17 cellular contexts compared by ENCODE assay signal in the genomic region with DNA sequence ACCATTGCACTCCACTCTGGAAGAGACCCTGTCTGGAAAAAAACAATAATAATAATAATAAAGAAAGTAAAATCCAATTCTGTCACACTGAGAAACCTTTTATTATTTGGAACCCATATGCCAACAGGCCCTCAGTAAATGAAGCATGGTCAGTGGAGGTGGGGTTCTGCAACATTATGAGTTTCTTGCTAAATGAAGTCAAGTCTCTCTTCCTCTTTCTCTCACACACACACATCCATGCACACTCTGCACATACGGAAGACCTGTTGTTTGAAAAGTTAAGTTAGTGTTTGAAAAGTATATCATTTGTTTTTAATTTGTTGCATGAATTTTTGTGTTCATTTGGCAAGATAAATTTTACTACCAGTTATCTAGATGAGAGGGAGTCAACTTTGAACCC. TPM values are rescaled to one million over a fixed set of nuclear protein-coding genes. Genes with fewer than 3 reads are reported as not detected.
DNase-seq lines count a peak whose midpoint lies in the region; ATAC-seq and TF ChIP-seq lines count a peak whose summit lies in the region.
"Had no signal": no experiment of that assay in that cellular context is flagged by ENCODE, and none has a peak within 500 bp of the region (broad histone marks: within the 10 kb centered on the region; RNA-seq: fewer than 3 reads in every experiment).

No MANE protein-coding gene starts in this region.

- H2AFZ ChIP-seq in PC-9, result no peak overlapping the region

- H3K4me3 ChIP-seq in PC-9, result no peak overlapping the region

- BruUV-seq in PC-9 (replicated peaks; lab: Mats Ljungman, UMichigan), result no TSS peak

- H3K36me3 ChIP-seq in PC-9 (ENCODE audit: low read depth), result no peaks in the 10 kb centered on the region

- no peaks in the 10 kb centered on the region for H3K36me3 Mint-ChIP-seq in activated B cell treated with CpG ODN at 0.5 μM for 24 hours (ENCODE audit: low read depth)
- H3K36me3 Mint-ChIP-seq: CD4-positive, CD25-positive, alpha-beta regulatory T cell had no signal

- intact Hi-C loops in activated B cell treated with CpG ODN at 0.5 μM for 24 hours (cut with micrococcal nuclease) (loop anchor here (1.0 kb wide), 1 partner anchor 8 kb away; no protein-coding TSS in a partner anchor), PC-9 (cut with micrococcal nuclease; ENCODE audit: unreplicated experiment) (no loop called here)

- no peaks in the 10 kb centered on the region for H3K27me3 ChIP-seq in PC-9 (ENCODE audit: insufficient read depth, low read depth)

- H3K27me3 Mint-ChIP-seq in activated B cell treated with CpG ODN at 0.5 μM for 24 hours, result no peaks in the 10 kb centered on the region

- H3K27ac Mint-ChIP-seq in activated B cell treated with CpG ODN at 0.5 μM for 24 hours, result peak overlapping the region; percentile 44
- H3K27ac Mint-ChIP-seq: activated CD4-positive, alpha-beta T cell treated with anti-CD3 and anti-CD28 coated beads, Interleukin-2, amount 10 ng/mL, durations not matched to agents 7 days and 5 days; CD4-positive, CD25-positive, alpha-beta regulatory T cell; stimulated activated naive CD8-positive, alpha-beta T cell treated with anti-CD3 and anti-CD28 coated beads, Interleukin-15, Interleukin-2, amounts not matched to agents 100 ng/mL and 50 ng/mL, for 24 hours had no signal

- H3K9me3 ChIP-seq in PC-9 (ENCODE audit: insufficient read depth, low read depth), result no peaks in the 10 kb centered on the region

- peaks cover 29% of the 10 kb centered on the region for H3K4me1 Mint-ChIP-seq in activated B cell treated with CpG ODN at 0.5 μM for 24 hours
- H3K4me1 Mint-ChIP-seq: CD4-positive, CD25-positive, alpha-beta regulatory T cell had no signal

- no peak for TF ChIP-seq CTCF in activated B cell treated with CpG ODN at 0.5 μM for 24 hours (IDR thresholded peaks at IDR 0.05)
- no peak for TF ChIP-seq CTCF in PC-9 (conservative IDR thresholded peaks at IDR 0.05)
- TF ChIP-seq CTCF in GM13977 (IDR thresholded peaks at IDR 0.05; ENCODE audit: extremely low read depth, insufficient read depth, missing control alignments), result no peak

- H4K20me1 ChIP-seq in PC-9 (ENCODE audit: insufficient read depth), result no peaks in the 10 kb centered on the region

- peak overlapping the region; percentile 2 for H3K4me3 Mint-ChIP-seq in activated B cell treated with CpG ODN at 0.5 μM for 24 hours
- H3K4me3 Mint-ChIP-seq: activated CD4-positive, alpha-beta T cell treated with anti-CD3 and anti-CD28 coated beads, Interleukin-2, amount 10 ng/mL, durations not matched to agents 7 days and 5 days; CD4-positive, CD25-positive, alpha-beta regulatory T cell; stimulated activated naive CD8-positive, alpha-beta T cell treated with anti-CD3 and anti-CD28 coated beads, Interleukin-15, Interleukin-2, amounts not matched to agents 100 ng/mL and 50 ng/mL, for 24 hours had no signal

- ATAC-seq in GM18909 (IDR thresholded peaks at IDR 0.05; ENCODE audit: poor library complexity, unreplicated experiment), result peak; percentile 65
- ATAC-seq in HG02678 (IDR thresholded peaks at IDR 0.05; ENCODE audit: unreplicated experiment), result peak; percentile 56
- ATAC-seq in HG03442 (IDR thresholded peaks at IDR 0.05; ENCODE audit: unreplicated experiment), result peak; percentile 56
- ATAC-seq in activated B cell treated with CpG ODN at 0.5 μM for 24 hours (ENCODE audit: low read depth), result peak; percentile 64
- ATAC-seq in GM21619 (IDR thresholded peaks at IDR 0.05; ENCODE audit: unreplicated experiment), result no peak
- ATAC-seq: esophagus mucosa had no signal

- H3K9me3 Mint-ChIP-seq in activated B cell treated with CpG ODN at 0.5 μM for 24 hours, result no peaks in the 10 kb centered on the region
- H3K9me3 Mint-ChIP-seq: activated CD4-positive, alpha-beta T cell treated with anti-CD3 and anti-CD28 coated beads, Interleukin-2, amount 10 ng/mL, durations not matched to agents 7 days and 5 days; stimulated activated naive CD8-positive, alpha-beta T cell treated with anti-CD3 and anti-CD28 coated beads, Interleukin-15, Interleukin-2, amounts not matched to agents 100 ng/mL and 50 ng/mL, for 24 hours had no signal

- H3K4me1 ChIP-seq in PC-9 (replicated peaks; ENCODE audit: insufficient read depth), result no peaks in the 10 kb centered on the region

- in situ Hi-C loops in GM13977 (cut with MboI; ENCODE audit: low pct_unique_long_range_greater_than_20kb, low sequenced_read_pairs, unreplicated experiment), result no loop called here

- H3K79me2 ChIP-seq in PC-9 (ENCODE audit: low read depth), result no peaks in the 10 kb centered on the region

- H3K27ac ChIP-seq in PC-9, result no peak overlapping the region

- CTCF ChIA-PET in activated B cell treated with CpG ODN at 0.5 μM for 24 hours (lab: Charles Lee) (interaction anchor here (1.3 kb wide), 1 partner anchor 164 kb away, joined by 3 read pairs; no protein-coding TSS in a partner anchor), PC-9 (lab: Charles Lee) (no interaction called here)

- DNase-seq in activated B cell treated with CpG ODN at 0.5 μM for 24 hours, result no peak
- no peak for DNase-seq in PC-9
- DNase-seq in GM13977 (ENCODE audit: low spot score), result no peak
- no peak for DNase-seq in inferior parietal cortex (ENCODE audit: extremely low spot score)
- DNase-seq: activated CD4-positive, alpha-beta T cell treated with anti-CD3 and anti-CD28 coated beads, Interleukin-2, amount 10 ng/mL, durations not matched to agents 7 days and 5 days; CD4-positive, CD25-positive, alpha-beta regulatory T cell; GF-D8; midbrain; NCI-H1092 treated with DMSO at 0.1 percent for 48 hours; stimulated activated CD4-positive, alpha-beta T cell treated with anti-CD3 and anti-CD28 coated beads, Interleukin-4, amount 100 ng/mL, for 1 hour had no signal

- no peak overlapping the region for H3K4me2 ChIP-seq in PC-9

- POLR2A ChIA-PET in activated B cell treated with CpG ODN at 0.5 μM for 24 hours (lab: Charles Lee), result interaction anchor here (1.9 kb wide), 1 partner anchor 464 kb away, joined by 4 read pairs; no protein-coding TSS in a partner anchor
- POLR2A ChIA-PET in PC-9 (lab: Charles Lee; ENCODE audit: unreplicated experiment), result no interaction called here

- no peaks in the 10 kb centered on the region for H3K9me2 ChIP-seq in PC-9 (ENCODE audit: insufficient read depth)

- H3F3A ChIP-seq in PC-9 (ENCODE audit: insufficient read depth, low read depth), result no peaks in the 10 kb centered on the region

RNA-seq across cellular contexts. Expression of a gene that starts 27.8 kb away (rescaled TPM):
- total RNA-seq in activated B cell treated with CpG ODN at 0.5 μM for 24 hours (not detected in 2 replicates), PC-9 (2021) (not detected in 2 replicates)
- total RNA-seq: activated CD4-positive, alpha-beta T cell treated with anti-CD3 and anti-CD28 coated beads, Interleukin-2, amount 10 ng/mL, durations not matched to agents 7 days and 5 days; CD4-positive, CD25-positive, alpha-beta regulatory T cell; esophagus mucosa; pulmonary artery endothelial cell had no signal
